ENCODE assay signal across 21 cellular contexts in genomic region chr6:105022416-105022815, GRCh38.
"Had no signal": no experiment of that assay in that cellular context is flagged by ENCODE, and none has a peak within 500 bp of the region (broad histone marks: within the 10 kb centered on the region; RNA-seq: fewer than 3 reads in every experiment).

No MANE protein-coding gene starts in this region.

- H3K9me3 Mint-ChIP-seq: activated B cell treated with CpG ODN at 0.5 μM for 24 hours; activated naive CD4-positive, alpha-beta T cell treated with anti-CD3 and anti-CD28 coated beads for 36 hours; activated naive CD8-positive, alpha-beta T cell treated with anti-CD3 and anti-CD28 coated beads, Interleukin-2, amount 10 ng/mL, durations not matched to agents 7 days and 5 days; activated T-cell treated with anti-CD3 and anti-CD28 coated beads, Interleukin-2, amount 50 U/mL, for 4 hours; memory B cell; natural killer cell; T-helper 1 cell treated with Interleukin-12 subunit alpha and Interleukin-12 subunit beta and Interleukin-4 antibody, amounts not matched to agents 30 μg/mL and 1 μg/mL, for 36 hours had no signal

- H3K4me1 Mint-ChIP-seq: activated B cell treated with CpG ODN at 0.5 μM for 24 hours; activated CD4-positive, alpha-beta T cell treated with anti-CD3 and anti-CD28 coated beads for 36 hours; activated naive CD8-positive, alpha-beta T cell treated with anti-CD3 and anti-CD28 coated beads, Interleukin-2, amount 10 ng/mL, durations not matched to agents 7 days and 5 days; memory B cell; natural killer cell had no signal

- H3K4me3 Mint-ChIP-seq: activated B cell treated with CpG ODN at 0.5 μM for 24 hours; activated CD4-positive, alpha-beta T cell treated with anti-CD3 and anti-CD28 coated beads for 36 hours; activated naive CD4-positive, alpha-beta T cell treated with anti-CD3 and anti-CD28 coated beads for 36 hours; activated naive CD8-positive, alpha-beta T cell treated with anti-CD3 and anti-CD28 coated beads, Interleukin-2, amount 10 ng/mL, durations not matched to agents 7 days and 5 days; activated T-cell treated with anti-CD3 and anti-CD28 coated beads, Interleukin-2, amount 50 U/mL, for 4 hours; memory B cell; natural killer cell; T-helper 1 cell treated with Interleukin-12 subunit alpha and Interleukin-12 subunit beta and Interleukin-4 antibody, amounts not matched to agents 30 μg/mL and 1 μg/mL, for 36 hours had no signal

- H3K27ac ChIP-seq: foreskin keratinocyte, hepatocyte, pancreas, upper lobe of right lung had no signal

- H3K36me3 Mint-ChIP-seq: activated naive CD8-positive, alpha-beta T cell treated with anti-CD3 and anti-CD28 coated beads, Interleukin-2, amount 10 ng/mL, durations not matched to agents 7 days and 5 days; memory B cell; natural killer cell had no signal

- DNase-seq: activated B cell treated with CpG ODN at 0.5 μM for 24 hours; activated CD4-positive, alpha-beta T cell treated with anti-CD3 and anti-CD28 coated beads for 36 hours; activated CD4-positive, alpha-beta T cell treated with anti-CD3 and anti-CD28 coated beads, Interleukin-2, amount 50 U/mL, for 48 hours; activated CD8-positive, alpha-beta memory T cell treated with anti-CD3 and anti-CD28 coated beads, Interleukin-2, amount 50 U/mL, for 48 hours; activated naive CD4-positive, alpha-beta T cell treated with anti-CD3 and anti-CD28 coated beads for 36 hours; activated naive CD8-positive, alpha-beta T cell treated with anti-CD3 and anti-CD28 coated beads, Interleukin-2, amount 10 ng/mL, durations not matched to agents 7 days and 5 days; activated T-cell treated with anti-CD3 and anti-CD28 coated beads, Interleukin-2, amount 50 U/mL, for 4 hours; amniotic stem cell; cerebellar nuclear complex; cortex of kidney; foreskin keratinocyte; natural killer cell; pancreas; right cardiac atrium; stimulated activated CD4-positive, alpha-beta T cell treated with anti-CD3 and anti-CD28 coated beads, Interleukin-4, amount 100 ng/mL, for 24 hours; stimulated activated naive CD4-positive, alpha-beta T cell treated with Interleukin-2 at 50 U/mL for 16 hours; T1000; upper lobe of right lung had no signal

- H3K27ac Mint-ChIP-seq: activated B cell treated with CpG ODN at 0.5 μM for 24 hours; activated CD4-positive, alpha-beta T cell treated with anti-CD3 and anti-CD28 coated beads for 36 hours; activated naive CD4-positive, alpha-beta T cell treated with anti-CD3 and anti-CD28 coated beads for 36 hours; activated naive CD8-positive, alpha-beta T cell treated with anti-CD3 and anti-CD28 coated beads, Interleukin-2, amount 10 ng/mL, durations not matched to agents 7 days and 5 days; memory B cell; natural killer cell; T-helper 1 cell treated with Interleukin-12 subunit alpha and Interleukin-12 subunit beta and Interleukin-4 antibody, amounts not matched to agents 30 μg/mL and 1 μg/mL, for 36 hours had no signal

- H3K4me3 ChIP-seq: hepatocyte, pancreas, upper lobe of right lung had no signal

- H3K36me3 ChIP-seq: pancreas, upper lobe of right lung had no signal

- H2AFZ ChIP-seq: hepatocyte had no signal

- H3K9me3 ChIP-seq: pancreas, upper lobe of right lung had no signal

- H3K4me1 ChIP-seq: foreskin keratinocyte, pancreas, upper lobe of right lung had no signal

- H3K27me3 ChIP-seq: hepatocyte, pancreas, upper lobe of right lung had no signal

- H3K4me2 ChIP-seq: hepatocyte had no signal

- ATAC-seq: activated CD4-positive, alpha-beta T cell treated with anti-CD3 and anti-CD28 coated beads for 36 hours; activated T-cell treated with anti-CD3 and anti-CD28 coated beads, Interleukin-2, amount 50 U/mL, for 4 hours; foreskin keratinocyte; natural killer cell; pancreas; right cardiac atrium; upper lobe of right lung had no signal
